In genomic region chr4:153142700-153143438, GRCh38 we compare ENCODE assay signal across 8 cellular contexts.
DNase-seq lines count a peak whose midpoint lies in the region; ATAC-seq and TF ChIP-seq lines count a peak whose summit lies in the region.

No MANE protein-coding gene starts in this region.

- no peak overlapping the region for H3K18ac ChIP-seq in H9 (ENCODE audit: insufficient read length, low read depth, low read length)

- no peak overlapping the region for H3K9ac ChIP-seq in H9 (ENCODE audit: extremely low read depth, insufficient read length, low read length)

- no peaks in the 10 kb centered on the region for H3K79me1 ChIP-seq in H9 (ENCODE audit: insufficient read depth, low read depth, low read length, poor library complexity, severe bottlenecking)

- H3K27ac ChIP-seq in H9 (ENCODE audit: insufficient read length, low read depth, low read length) = no peak overlapping the region
- H3K27ac ChIP-seq in WERI-Rb-1 = no peak overlapping the region
- peak overlapping the region in 55 of 59 donors; percentile 2 to 100 (median 74) for H3K27ac ChIP-seq in dorsolateral prefrontal cortex
- H3K27ac ChIP-seq in right lobe of liver = no peak overlapping the region

- H4K8ac ChIP-seq in H9 (replicated peaks; ENCODE audit: insufficient read length, low read depth, low read length) = no peak overlapping the region

- H3K56ac ChIP-seq in H9 (ENCODE audit: insufficient read length, low read depth, low read length) = no peak overlapping the region

- no peak overlapping the region for H2BK12ac ChIP-seq in H9 (ENCODE audit: insufficient read length, low read depth, low read length)

- no peaks in the 10 kb centered on the region for H3K79me2 ChIP-seq in H9 (ENCODE audit: insufficient read depth, low read length)

- no peak overlapping the region for H3K4me2 ChIP-seq in H9 (ENCODE audit: insufficient read depth, insufficient read length, low read length)

- no peaks in the 10 kb centered on the region for H3K9me3 Mint-ChIP-seq in H9

- H3T11ph ChIP-seq in H9 (ENCODE audit: low read length) = no peak overlapping the region

- H3K27me3 Mint-ChIP-seq in H9 (ENCODE audit: low read depth) = no peaks in the 10 kb centered on the region

- no peak overlapping the region for H2BK15ac ChIP-seq in H9 (ENCODE audit: low read depth, low read length)

- H3K36me3 Mint-ChIP-seq in H9 (ENCODE audit: insufficient read depth in 1 of 3, low read depth in 3 of 3) = no peaks in the 10 kb centered on the region

- TF ChIP-seq POLR2A in right lobe of liver (IDR thresholded peaks at IDR 0.05) = no peak

- H3K27me3 ChIP-seq in H9 (ENCODE audit: insufficient read depth, low read length) = no peaks in the 10 kb centered on the region
- no peaks in the 10 kb centered on the region for H3K27me3 ChIP-seq in WERI-Rb-1 (ENCODE audit: insufficient read depth, low read depth, severe bottlenecking)
- H3K27me3 ChIP-seq in dorsolateral prefrontal cortex = no peaks in the 10 kb centered on the region
- no peaks in the 10 kb centered on the region for H3K27me3 ChIP-seq in right lobe of liver

- intact Hi-C loops in dorsolateral prefrontal cortex (cut with DNase I) (loop anchor here (2.0 to 10.0 kb wide), 6 partner anchors 176 to 434 kb away; partner anchors contain the start of gene MND1 (in 1 of the 2)), right lobe of liver (cut with DNase I) (no loop called here)

- DNase-seq in Ammon's horn (ENCODE audit: low spot score) = peak; percentile 87
- peak; percentile 72 for DNase-seq in H9
- DNase-seq in NCI-H2196 (lab: John Stamatoyannopoulos, UW; ENCODE audit: unreplicated experiment) = peak; percentile 59
- DNase-seq in WERI-Rb-1 = peak; percentile 78
- peak; percentile 52 to 87 (median 72) for DNase-seq in dorsolateral prefrontal cortex
- DNase-seq in right lobe of liver = peak; percentile 72 to 85 (median 74)
- DNase-seq in stimulated activated CD8-positive, alpha-beta memory T cell treated with anti-CD3 and anti-CD28 coated beads, Interleukin-4, amount 100 ng/mL, for 24 hours (ENCODE audit: low read depth) = peak; percentile 7

- ATAC-seq in right lobe of liver = peak; percentile 88 to 92 (median 90)
- ATAC-seq in HG03039 (IDR thresholded peaks at IDR 0.05; ENCODE audit: unreplicated experiment) = no peak

- no peak overlapping the region for H3K23ac ChIP-seq in H9 (ENCODE audit: insufficient read length, low read depth, low read length)

- H3K4me3 ChIP-seq in WERI-Rb-1 (ENCODE audit: low read depth, low read length) = no peak overlapping the region
- peak overlapping the region in 17 of 59 donors; percentile 1 to 32 (median 11) for H3K4me3 ChIP-seq in dorsolateral prefrontal cortex
- peak overlapping the region in 1 of 3 donors; percentile 28 for H3K4me3 ChIP-seq in right lobe of liver

- H2BK20ac ChIP-seq in H9 (ENCODE audit: low read depth, low read length, poor library complexity, severe bottlenecking) = no peak overlapping the region

- no peaks in the 10 kb centered on the region for H3K23me2 ChIP-seq in H9 (ENCODE audit: insufficient read length, low read depth, low read length, poor library complexity, severe bottlenecking)

- WGBS in H9 (ENCODE audit: extremely low coverage, insufficient read length, low lambda C conversion rate) = no CpG with 5 or more reads among the region's 7 CpGs
- 47% methylated on average over 7 of the region's 7 CpGs for WGBS in right lobe of liver (ENCODE audit: insufficient coverage, low coverage, low lambda C conversion rate, missing lambda C conversion rate)

- no peak overlapping the region for H2AK5ac ChIP-seq in H9 (ENCODE audit: insufficient read length, low read length)

- peak; percentile 91 for TF ChIP-seq CTCF in H9 (conservative IDR thresholded peaks at IDR 0.05)
- peak; percentile 85 for TF ChIP-seq CTCF in WERI-Rb-1 (IDR thresholded peaks at IDR 0.05; ENCODE audit: low read depth, low read length)
- peak; percentile 65 to 96 (median 89) for TF ChIP-seq CTCF in dorsolateral prefrontal cortex (IDR thresholded peaks at IDR 0.05 in 54 of 56, conservative IDR thresholded peaks at IDR 0.05 in 2 of 56; ENCODE audit: low read depth in 1 of 56, partially characterized antibody in 56 of 56)
- TF ChIP-seq CTCF in right lobe of liver (IDR thresholded peaks at IDR 0.05) = peak; percentile 77 to 87 (median 82)

- H4K5ac ChIP-seq in H9 (ENCODE audit: insufficient read length, low read depth, low read length) = no peak overlapping the region

- no peak overlapping the region for H3K4ac ChIP-seq in H9 (ENCODE audit: low read depth, low read length)

- H4K20me1 ChIP-seq in H9 (ENCODE audit: control insufficient read depth, insufficient read depth, insufficient read length) = no peaks in the 10 kb centered on the region

- H4K91ac ChIP-seq in H9 (ENCODE audit: insufficient read length, low read depth, low read length) = no peak overlapping the region

- H2BK120ac ChIP-seq in H9 (ENCODE audit: low read depth, low read length, poor library complexity, severe bottlenecking) = no peak overlapping the region

- no peak overlapping the region for H3K14ac ChIP-seq in H9 (ENCODE audit: insufficient read depth, low read length)

- no peak overlapping the region for H2AFZ ChIP-seq in H9 (ENCODE audit: low read length)

- H3K9me3 ChIP-seq in H9 (ENCODE audit: control insufficient read depth, low read depth, low read length) = no peaks in the 10 kb centered on the region
- H3K9me3 ChIP-seq in WERI-Rb-1 (ENCODE audit: severe bottlenecking) = no peaks in the 10 kb centered on the region
- no peaks in the 10 kb centered on the region for H3K9me3 ChIP-seq in right lobe of liver

- H3K4me1 ChIP-seq in H9 (ENCODE audit: insufficient read depth, low read length) (peaks cover 3% of the 10 kb centered on the region; the same call in 1 of the 2 replicates), right lobe of liver (peaks cover 0 to 8% (median 0%) of the 10 kb centered on the region in 4 donors)

- H3K4me3 Mint-ChIP-seq in H9 = no peak overlapping the region

- no peak overlapping the region for H3K27ac Mint-ChIP-seq in H9

- H2BK5ac ChIP-seq in H9 (ENCODE audit: insufficient read length, low read length) = no peak overlapping the region

- H3K36me3 ChIP-seq in WERI-Rb-1 (no peaks in the 10 kb centered on the region), right lobe of liver (no peaks in the 10 kb centered on the region)

- peaks cover 26 to 27% of the 10 kb centered on the region in 2 experiments for H3K4me1 Mint-ChIP-seq in H9

Comparison
In these comparisons a context has a peak if more than half of its experiments do, and no peak if none do; other contexts are left out.
1. DNase-seq: peak in every context shown above with its lines; median percentile 87 in Ammon's horn; 78 in WERI-Rb-1; 74 in right lobe of liver; 72 in dorsolateral prefrontal cortex; 72 in H9; 59 in NCI-H2196; 7 in stimulated activated CD8-positive, alpha-beta memory T cell treated with anti-CD3 and anti-CD28 coated beads, Interleukin-4, amount 100 ng/mL, for 24 hours.
2. H3K27ac ChIP-seq: peak in dorsolateral prefrontal cortex (55 of 59); none in H9 (single experiment), WERI-Rb-1 (single experiment) and right lobe of liver (0 of 3).
3. intact Hi-C loops: an anchor here in dorsolateral prefrontal cortex (2.0 to 10.0 kb wide); none called in right lobe of liver.
4. Peak in every context shown above with its lines, with median percentiles within 50 percentile points of each other: CTCF ChIP-seq.